Comparison of ENCODE assay signal across 26 cellular contexts in the genomic region with DNA sequence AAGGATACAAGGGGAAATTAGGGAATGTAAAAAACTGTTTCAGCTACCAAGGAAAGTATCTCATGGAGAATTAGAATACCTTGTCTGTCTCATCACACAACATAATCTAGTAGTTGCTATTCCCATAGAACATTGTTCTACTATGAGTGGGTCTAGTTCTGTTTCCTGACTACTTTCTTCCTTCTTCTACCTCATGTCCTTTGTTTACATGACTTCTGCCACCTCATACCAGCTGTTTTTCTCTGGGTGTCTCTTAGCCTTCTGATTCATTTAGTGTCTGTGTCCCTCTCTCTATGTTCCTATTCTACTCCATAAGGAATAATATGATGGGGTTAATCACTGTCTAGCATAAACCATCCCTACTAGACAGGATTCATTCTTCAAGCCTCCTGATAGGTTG.
"Had no signal": no experiment of that assay in that cellular context is flagged by ENCODE, and none has a peak within 500 bp of the region (broad histone marks: within the 10 kb centered on the region; RNA-seq: fewer than 3 reads in every experiment).

No MANE protein-coding gene starts in this region.

- H3K9me3 Mint-ChIP-seq: activated B cell treated with CpG ODN at 0.5 μM for 24 hours; activated CD4-positive, alpha-beta T cell treated with anti-CD3 and anti-CD28 coated beads, Interleukin-2, amount 10 ng/mL, durations not matched to agents 24 days and 14 days; activated naive CD4-positive, alpha-beta T cell treated with anti-CD3 and anti-CD28 coated beads for 36 hours; activated T-helper 17 cell treated with anti-CD3 and anti-CD28 coated beads, Interleukin-2, amount 50 U/mL, for 72 hours; T-cell had no signal

- H3K27me3 ChIP-seq: Peyer's patch had no signal

- H3K4me3 Mint-ChIP-seq: activated B cell treated with CpG ODN at 0.5 μM for 24 hours; activated CD4-positive, alpha-beta T cell treated with anti-CD3 and anti-CD28 coated beads, Interleukin-2, amount 10 ng/mL, durations not matched to agents 24 days and 14 days; activated naive CD4-positive, alpha-beta T cell treated with anti-CD3 and anti-CD28 coated beads for 36 hours; activated naive CD8-positive, alpha-beta T cell; activated T-helper 17 cell treated with anti-CD3 and anti-CD28 coated beads, Interleukin-2, amount 50 U/mL, for 72 hours; T-cell had no signal

- ATAC-seq: activated T-helper 17 cell treated with anti-CD3 and anti-CD28 coated beads, Interleukin-2, amount 50 U/mL, for 72 hours; K562; T-cell had no signal

- H3K4me3 ChIP-seq: K562, Peyer's patch, SK-N-MC had no signal

- H3K4me1 Mint-ChIP-seq: activated B cell treated with CpG ODN at 0.5 μM for 24 hours; activated CD4-positive, alpha-beta T cell treated with anti-CD3 and anti-CD28 coated beads, Interleukin-2, amount 10 ng/mL, durations not matched to agents 24 days and 14 days; activated T-helper 17 cell treated with anti-CD3 and anti-CD28 coated beads, Interleukin-2, amount 50 U/mL, for 72 hours; T-cell had no signal

- H3K27ac ChIP-seq: Peyer's patch, SK-N-MC had no signal

- FAIRE-seq: K562, TTC549 had no signal

- H3K27ac Mint-ChIP-seq: activated B cell treated with CpG ODN at 0.5 μM for 24 hours; activated CD4-positive, alpha-beta T cell treated with anti-CD3 and anti-CD28 coated beads, Interleukin-2, amount 10 ng/mL, durations not matched to agents 24 days and 14 days; activated naive CD4-positive, alpha-beta T cell treated with anti-CD3 and anti-CD28 coated beads for 36 hours; activated naive CD8-positive, alpha-beta T cell; activated T-helper 17 cell treated with anti-CD3 and anti-CD28 coated beads, Interleukin-2, amount 50 U/mL, for 72 hours; T-cell had no signal

- H3K4me1 ChIP-seq: Peyer's patch had no signal

- DNase-seq: activated B cell treated with CpG ODN at 0.5 μM for 24 hours; activated CD4-positive, alpha-beta T cell treated with anti-CD3 and anti-CD28 coated beads for 1 hour; activated CD4-positive, alpha-beta T cell treated with anti-CD3 and anti-CD28 coated beads, Interleukin-2, amount 10 ng/mL, durations not matched to agents 24 days and 14 days; activated CD4-positive, alpha-beta T cell treated with anti-CD3 and anti-CD28 coated beads, Interleukin-2, amount 50 U/mL, for 48 hours; activated gamma-delta T cell; activated naive CD4-positive, alpha-beta T cell treated with anti-CD3 and anti-CD28 coated beads for 36 hours; activated T-cell treated with anti-CD3 and anti-CD28 coated beads for 4 hours; activated T-cell treated with anti-CD3 and anti-CD28 coated beads, Interleukin-2, amount 50 U/mL, for 48 hours; caudate nucleus; Karpas-422; NCI-H1048; NCI-H146; NCI-H187 treated with DMSO at 0.1 percent for 48 hours; NCI-H2081 treated with DMSO at 0.1 percent for 48 hours; NCI-H446; NCI-H524; Peyer's patch; SHP77; T-cell; T-helper 2 cell; T1000 had no signal

- H3K27me3 Mint-ChIP-seq: activated B cell treated with CpG ODN at 0.5 μM for 24 hours; activated CD4-positive, alpha-beta T cell treated with anti-CD3 and anti-CD28 coated beads, Interleukin-2, amount 10 ng/mL, durations not matched to agents 24 days and 14 days had no signal

- H3K9me3 ChIP-seq: Peyer's patch had no signal

- H3K36me3 ChIP-seq: Peyer's patch had no signal

- H3K36me3 Mint-ChIP-seq: activated naive CD8-positive, alpha-beta T cell; T-cell had no signal
